In the genomic region with DNA sequence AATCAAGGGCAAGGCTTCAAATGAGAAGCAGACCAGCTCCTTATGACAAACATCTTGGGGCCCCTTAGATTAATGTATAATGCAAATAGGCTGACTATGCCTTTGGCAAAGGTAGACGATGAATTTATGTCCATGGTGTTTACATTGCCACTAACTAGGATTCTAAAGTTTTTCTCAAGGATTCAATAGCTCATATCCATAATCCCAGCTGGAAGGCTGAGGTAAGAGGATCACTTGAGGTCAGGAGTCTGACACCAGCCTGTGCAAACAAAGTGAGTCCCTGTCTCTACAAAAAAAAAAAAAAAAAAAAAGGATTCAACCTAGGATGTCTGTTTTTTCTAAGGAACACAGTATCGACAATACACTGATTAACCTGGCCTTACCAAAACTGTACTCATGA, we compare ENCODE assay signal across 24 cellular contexts.
DNase-seq lines count a peak whose midpoint lies in the region.
"Had no signal": no experiment of that assay in that cellular context is flagged by ENCODE, and none has a peak within 500 bp of the region (broad histone marks: within the 10 kb centered on the region; RNA-seq: fewer than 3 reads in every experiment).

No MANE protein-coding gene starts in this region.

- H3K23ac ChIP-seq in mesendoderm (ENCODE audit: low read length), result no peak overlapping the region

- H3K4me3 ChIP-seq in mesendoderm (ENCODE audit: low read length), result no peak overlapping the region
- H3K4me3 ChIP-seq: GM23338, SJSA1 had no signal

- WGBS in mesendoderm (ENCODE audit: extremely low coverage, insufficient coverage, low lambda C conversion rate), result no CpG with 5 or more reads among the region's 2 CpGs

- H4K8ac ChIP-seq in mesendoderm (ENCODE audit: low read depth, low read length), result no peak overlapping the region

- no peak overlapping the region for H3K56ac ChIP-seq in mesendoderm (ENCODE audit: low read length)

- no peak overlapping the region for H4K5ac ChIP-seq in mesendoderm (ENCODE audit: low read length)

- H2AK5ac ChIP-seq in mesendoderm (ENCODE audit: low read length), result no peak overlapping the region

- no peak overlapping the region for H3K27ac ChIP-seq in mesendoderm (ENCODE audit: low read depth, low read length)
- H3K27ac ChIP-seq: 22Rv1, KMS-11, SJSA1 had no signal

- H3K4ac ChIP-seq in mesendoderm (ENCODE audit: low read depth, low read length), result no peak overlapping the region

- H2BK15ac ChIP-seq in mesendoderm (replicated peaks; ENCODE audit: low read depth), result no peak overlapping the region

- H3K27me3 ChIP-seq in mesendoderm (ENCODE audit: insufficient read depth, low read length, poor library complexity), result no peaks in the 10 kb centered on the region
- H3K27me3 ChIP-seq: BE2C had no signal

- no peak overlapping the region for H3K9ac ChIP-seq in mesendoderm (ENCODE audit: low read length)
- H3K9ac ChIP-seq: KMS-11 had no signal

- H3K36me3 ChIP-seq in mesendoderm (ENCODE audit: control insufficient read depth, insufficient read depth, low read length), result no peaks in the 10 kb centered on the region
- H3K36me3 ChIP-seq: SJSA1 had no signal

- H3K79me1 ChIP-seq in mesendoderm (ENCODE audit: low read length), result no peaks in the 10 kb centered on the region

- H3K4me1 ChIP-seq in mesendoderm (ENCODE audit: control insufficient read depth, low read depth, low read length), result no peaks in the 10 kb centered on the region
- H3K4me1 ChIP-seq: BE2C, SJSA1 had no signal

- no peaks in the 10 kb centered on the region for H3K79me2 ChIP-seq in mesendoderm (ENCODE audit: control insufficient read depth, insufficient read depth, low read length)

- H3K18ac ChIP-seq in mesendoderm (ENCODE audit: low read length), result peak overlapping the region; percentile 23

- no peak overlapping the region for H2BK120ac ChIP-seq in mesendoderm (ENCODE audit: low read depth, low read length)

- H3K4me2 ChIP-seq in mesendoderm (ENCODE audit: low read length), result no peak overlapping the region
- H3K4me2 ChIP-seq: GM23338, KMS-11 had no signal

- no peak overlapping the region for H2BK5ac ChIP-seq in mesendoderm (ENCODE audit: low read length)

- DNase-seq in DMS 273 (lab: John Stamatoyannopoulos, UW; ENCODE audit: unreplicated experiment), result peak; percentile 19
- DNase-seq in DMS 273 treated with DMSO at 0.1 percent for 48 hours (lab: John Stamatoyannopoulos, UW), result no peak
- peak; percentile 63 for DNase-seq in NCI-H82 (lab: John Stamatoyannopoulos, UW)
- DNase-seq in NCI-H82 treated with DMSO at 0.1 percent for 48 hours (lab: John Stamatoyannopoulos, UW; ENCODE audit: unreplicated experiment), result no peak
- peak; percentile 30 for DNase-seq in NCI-H146 treated with DMSO at 0.1 percent for 48 hours (lab: John Stamatoyannopoulos, UW; ENCODE audit: unreplicated experiment)
- DNase-seq in mesendoderm, result no peak
- no peak for DNase-seq in D341Med (ENCODE audit: low spot score)
- no peak for DNase-seq in activated effector memory CD4-positive, alpha-beta T cell treated with anti-CD3 and anti-CD28 coated beads, Interleukin-2, amount 50 U/mL, for 16 hours
- DNase-seq: ACHN; BE2C; CD8-positive, alpha-beta memory T cell; HCEC 1CT; IMR-90; NCI-H1048; NCI-H1694; NCI-H2227 treated with DMSO at 0.1 percent for 48 hours; NCI-H748 treated with DMSO at 0.1 percent for 48 hours; Right ventricle myocardium superior; RPMI8226; T-helper 2 cell had no signal

Comparison
In these comparisons a context has a peak if more than half of its experiments do, and no peak if none do; other contexts are left out.
1. DNase-seq: peak in DMS 273 (single experiment), NCI-H82 (single experiment) and NCI-H146 treated with DMSO at 0.1 percent for 48 hours (single experiment); none in DMS 273 treated with DMSO at 0.1 percent for 48 hours (single experiment), NCI-H82 treated with DMSO at 0.1 percent for 48 hours (single experiment), mesendoderm (single experiment), D341Med (single experiment) and activated effector memory CD4-positive, alpha-beta T cell treated with anti-CD3 and anti-CD28 coated beads, Interleukin-2, amount 50 U/mL, for 16 hours (single experiment).